Comparison of ENCODE assay signal across 8 cellular contexts in the genomic region with DNA sequence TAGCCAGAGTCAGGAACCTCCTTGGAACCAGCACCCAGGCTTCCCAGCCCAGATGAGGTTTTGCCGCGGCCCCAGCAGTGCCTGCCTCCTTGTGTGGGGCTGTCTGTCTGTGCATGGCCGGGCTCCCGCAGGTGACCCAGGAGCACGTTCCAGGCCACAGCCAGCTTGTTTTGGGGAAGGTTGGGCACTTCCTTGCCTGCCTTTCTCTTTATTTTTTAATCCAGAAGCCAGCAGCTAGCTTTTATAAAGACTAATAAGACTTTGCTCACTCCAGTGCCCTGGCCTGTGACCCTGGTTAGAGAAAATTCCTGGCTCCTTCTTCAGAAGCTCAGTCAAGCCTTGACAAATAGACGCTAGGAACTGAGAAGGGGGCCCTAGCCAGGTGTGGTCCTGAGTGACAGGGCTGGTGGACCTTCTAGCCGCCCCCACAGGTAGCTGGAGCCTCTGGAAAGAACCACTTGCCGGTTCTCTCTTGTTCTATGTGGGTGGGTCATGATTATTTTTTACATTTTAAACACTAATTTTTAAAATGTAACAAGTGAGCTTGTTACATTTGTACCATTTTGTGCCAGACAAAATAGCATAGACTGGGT. TPM values are rescaled to one million over a fixed set of nuclear protein-coding genes. Genes with fewer than 3 reads are reported as not detected.
A peak's percentile ranks its signal among the peaks of the same experiment; 100 is the strongest.
DNase-seq lines count a peak whose midpoint lies in the region; ATAC-seq, FAIRE-seq and TF ChIP-seq lines count a peak whose summit lies in the region.

No MANE protein-coding gene starts in this region.

- no peak for TF ChIP-seq POLR2A in GM12878 (IDR thresholded peaks at IDR 0.05; ENCODE audit: low read depth, low read length)

- peak overlapping the region; percentile 93 for H3K4me2 ChIP-seq in GM12878 (ENCODE audit: control insufficient read depth, insufficient read depth)

- peak overlapping the region; percentile 78 for H3K27ac ChIP-seq in A673 (ENCODE audit: low read depth, low read length, poor library complexity, severe bottlenecking)
- no peak overlapping the region for H3K27ac ChIP-seq in GM12878 (ENCODE audit: control insufficient read depth, insufficient read depth)
- H3K27ac ChIP-seq in mesodermal cell (ENCODE audit: low read depth, low read length, severe bottlenecking) = no peak overlapping the region

- BruUV-seq in A673 (replicated peaks; lab: Mats Ljungman, UMichigan) (TSS peak; percentile 45), GM12878 (replicated peaks; lab: Mats Ljungman, UMichigan) (TSS peak; percentile 50)

- no peak for TF ChIP-seq CTCF in A673 (conservative IDR thresholded peaks at IDR 0.05; ENCODE audit: low read depth, low read length)
- no peak for TF ChIP-seq CTCF in GM12878 (IDR thresholded peaks at IDR 0.05 in 2 of 3, conservative IDR thresholded peaks at IDR 0.05 in 1 of 3; ENCODE audit: control insufficient read depth in 2 of 3, extremely low read depth in 1 of 3, insufficient read depth in 1 of 3, low read depth in 3 of 3, low read length in 3 of 3)

- in situ Hi-C loops in GM12878 (cut with MboI) = loop anchor here (5.0 to 10.0 kb wide), 2 partner anchors 37 to 575 kb away; no protein-coding TSS in a partner anchor

- H2AFZ ChIP-seq in GM12878 (ENCODE audit: control insufficient read depth, low read depth, low read length) = peak overlapping the region; percentile 91

- intact Hi-C loops in A673 (cut with micrococcal nuclease; ENCODE audit: unreplicated experiment) = loop anchor here (2.0 to 10.0 kb wide), 7 partner anchors 245 to 1015 kb away; no protein-coding TSS in a partner anchor
- intact Hi-C loops in GM12878 (cut with micrococcal nuclease; ENCODE audit: unreplicated experiment) = loop anchor here (1.0 to 10.0 kb wide), 7 partner anchors 57 to 577 kb away; no protein-coding TSS in a partner anchor

- WGBS in GM12878 (ENCODE audit: insufficient coverage, insufficient replicate concordance, low lambda C conversion rate, missing lambda C conversion rate) = 24% methylated on average over 8 of the region's 8 CpGs
- 26 to 48% methylated on average over 3 to 5 of the region's 8 CpGs for WGBS in mesodermal cell (ENCODE audit: insufficient coverage in 2 of 2), 2 experiments

- CTCF ChIA-PET in A673 (lab: Charles Lee) = interaction anchor here (0.6 to 1.8 kb wide), 7 partner anchors 76 to 572 kb away, joined by 4 to 14 read pairs (median 4); a partner anchor contains a TSS
- CTCF ChIA-PET in GM12878 (lab: Yijun Ruan, JAX) = interaction anchor here (0.6 to 11.1 kb wide), 31 partner anchors 8 to 449 kb away, joined by 3 to 359 read pairs (median 4); a partner anchor contains a TSS

- no peak for FAIRE-seq in GM12878 (lab: Jason Lieb, UNC)

- DNase-seq in A673 (ENCODE audit: low spot score) (no peak), GM12878 (ENCODE audit: low read depth, low spot score) (no peak), NCI-H774 (lab: John Stamatoyannopoulos, UW) (no peak), hypothalamus (lab: John Stamatoyannopoulos, UW) (no peak), hepatic stellate cell (ENCODE audit: low spot score) (no peak)

- H3K4me3 ChIP-seq in A673 (ENCODE audit: low read depth, low read length, poor library complexity, severe bottlenecking) = peak overlapping the region; percentile 88
- H3K4me3 ChIP-seq in GM12878 = peak overlapping the region; percentile 82
- H3K4me3 ChIP-seq in mesodermal cell (ENCODE audit: extremely low read depth, insufficient read depth, low read length, poor library complexity, severe bottlenecking) = peak overlapping the region; percentile 70

- no peaks in the 10 kb centered on the region for H3K36me3 ChIP-seq in A673 (ENCODE audit: insufficient read depth, low read length, poor library complexity, severe bottlenecking)
- H3K36me3 ChIP-seq in GM12878 (ENCODE audit: control insufficient read depth in 2 of 2, insufficient read depth in 2 of 2, low read length in 1 of 2) = no peaks in the 10 kb centered on the region; a peak in 1 of 4 replicates
- H3K36me3 ChIP-seq in mesodermal cell (ENCODE audit: control insufficient read depth, insufficient read depth, low read length) = peaks cover 13% of the 10 kb centered on the region

- H3K79me2 ChIP-seq in GM12878 (ENCODE audit: control insufficient read depth, insufficient read depth, low read length) = no peaks in the 10 kb centered on the region

- POLR2A ChIA-PET in A673 (lab: Charles Lee; ENCODE audit: low non-redundant PET) = no interaction called here
- POLR2A ChIA-PET in GM12878 (lab: Charles Lee) = interaction anchor here (0.9 to 3.5 kb wide), 5 partner anchors 52 to 464 kb away, joined by 3 to 26 read pairs (median 5); no protein-coding TSS in a partner anchor

- RAD21 ChIA-PET in GM12878 (lab: Charles Lee; ENCODE audit: unreplicated experiment) = interaction anchor here (0.7 to 2.9 kb wide), 18 partner anchors 18 to 729 kb away, joined by 3 to 77 read pairs (median 4); no protein-coding TSS in a partner anchor

- no peak for TF ChIP-seq EP300 in GM12878 (IDR thresholded peaks at IDR 0.05; ENCODE audit: borderline replicate concordance in 1 of 2, control insufficient read depth in 1 of 2, low read depth in 2 of 2, low read length in 2 of 2)

- H3K9me3 ChIP-seq in A673 (ENCODE audit: low read depth, low read length, poor library complexity, severe bottlenecking) = no peaks in the 10 kb centered on the region
- no peaks in the 10 kb centered on the region for H3K9me3 ChIP-seq in GM12878 (replicated peaks; ENCODE audit: control insufficient read depth, insufficient read depth, low read length)
- no peaks in the 10 kb centered on the region for H3K9me3 ChIP-seq in mesodermal cell (ENCODE audit: control insufficient read depth, low read length)

- H4K20me1 ChIP-seq in GM12878 (ENCODE audit: control insufficient read depth, insufficient read depth) = no peaks in the 10 kb centered on the region

- H3K9ac ChIP-seq in GM12878 (ENCODE audit: control insufficient read depth, insufficient read depth, low read length) = peak overlapping the region; percentile 68

- SMC1A ChIA-PET in GM12878 (lab: Charles Lee; ENCODE audit: uncharacterized antibody, unreplicated experiment) = interaction anchor here (0.9 to 14.0 kb wide), 17 partner anchors 10 to 516 kb away, joined by 3 to 249 read pairs (median 5); no protein-coding TSS in a partner anchor

- peaks cover 5% of the 10 kb centered on the region for H3K4me1 ChIP-seq in A673 (ENCODE audit: insufficient read depth, low read length, poor library complexity, severe bottlenecking)
- peaks cover 8% of the 10 kb centered on the region for H3K4me1 ChIP-seq in GM12878 (ENCODE audit: control insufficient read depth, insufficient read depth, low read length)
- H3K4me1 ChIP-seq in mesodermal cell (ENCODE audit: control insufficient read depth, insufficient read depth, low read length, poor library complexity, severe bottlenecking) = no peaks in the 10 kb centered on the region

- TF ChIP-seq RAD21 in GM12878 (IDR thresholded peaks at IDR 0.05; ENCODE audit: insufficient read depth, low read depth, low read length) = no peak

- ATAC-seq in HG02870 (IDR thresholded peaks at IDR 0.05; ENCODE audit: unreplicated experiment) = peak; percentile 5
- no peak for ATAC-seq in GM12878
- ATAC-seq in HG02840 (IDR thresholded peaks at IDR 0.05; ENCODE audit: low FRiP score, unreplicated experiment) = no peak

- H3K27me3 ChIP-seq in A673 (replicated peaks; ENCODE audit: insufficient read depth, low read depth, low read length, poor library complexity) (no peaks in the 10 kb centered on the region), GM12878 (replicated peaks in 1 of 2; ENCODE audit: control insufficient read depth in 2 of 2, insufficient read depth in 2 of 2, low read length in 1 of 2) (no peaks in the 10 kb centered on the region)

TF ChIP-seq in GM12878, 131 proteins besides CTCF, POLR2A, EP300 and RAD21 (continues in another document):
- TF ChIP-seq YY1 (IDR thresholded peaks at IDR 0.05; ENCODE audit: low read depth, low read length) = no peak
- no peak for TF ChIP-seq MYC (IDR thresholded peaks at IDR 0.05; ENCODE audit: insufficient read depth, insufficient read length, insufficient replicate concordance, low read length, severe bottlenecking)
- no peak for TF ChIP-seq IRF4 (IDR thresholded peaks at IDR 0.05; ENCODE audit: low read depth, low read length)
- TF ChIP-seq, protein P1, sequence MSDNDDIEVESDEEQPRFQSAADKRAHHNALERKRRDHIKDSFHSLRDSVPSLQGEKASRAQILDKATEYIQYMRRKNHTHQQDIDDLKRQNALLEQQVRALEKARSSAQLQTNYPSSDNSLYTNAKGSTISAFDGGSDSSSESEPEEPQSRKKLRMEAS (IDR thresholded peaks at IDR 0.05; ENCODE audit: low read depth, low read length) = no peak

RNA-seq across cellular contexts. Expression of a gene that starts 0.8 kb away (rescaled TPM):
- total RNA-seq in A673 (2021) (6.1 and 6.6 TPM in 2 replicates), GM12878 (2014; rRNA removed) (1.5 and 1.8 TPM in 2 replicates), GM12878 (2014; rRNA removed; fragmentation: Illumina TruSeq; extraction: Trizol) (1.5 and 1.6 TPM in 2 replicates), GM12878 (2021) (3.2 and 3.6 TPM in 2 replicates)
- total RNA-seq in GM12878 (2013; cell fraction: nucleolus; rRNA removed) = 6.6 and 7.2 TPM in 2 replicates
- 1.1 TPM for polyA plus RNA-seq in GM12878 (2011; ENCODE audit: low read depth)
- polyA plus RNA-seq in GM12878 (2011; rRNA removed) (1.5 and 2.8 TPM in 2 replicates), GM12878 (2014; fragmentation: Illumina TruSeq; extraction: Trizol) (3.1 and 3.2 TPM in 2 replicates), GM12878 (2014; fragmentation: Nextera tagmentation; extraction: Ambion mirVana) (1 to 10 TPM; 2.1 to 2.5 TPM), GM12878 (2014; rRNA removed) (1.8 and 2.0 TPM in 2 replicates), GM12878 (2016; fragmentation: Nextera tagmentation; extraction: Ambion mirVana) (1 to 10 TPM; 3.1 to 4.0 TPM)
- 3.7 and 4.2 TPM in 2 replicates for polyA plus RNA-seq in GM12878 (2011; cell fraction: cytosol; rRNA removed)
- polyA plus RNA-seq in GM12878 (2011; cell fraction: nucleus; rRNA removed) = 3.5 and 4.4 TPM in 2 replicates
- polyA plus RNA-seq in GM12878 (2012) = 1.6 TPM in 2 replicates
- 3.8 and 4.7 TPM in 2 replicates for polyA minus RNA-seq in GM12878 (2011; rRNA and poly(A)+ RNA removed)
- 1.1 and 3.2 TPM in 2 replicates for polyA minus RNA-seq in GM12878 (2011; cell fraction: cytosol; rRNA and poly(A)+ RNA removed)
- 2.8 and 4.5 TPM in 2 replicates for polyA minus RNA-seq in GM12878 (2011; cell fraction: nucleus; rRNA and poly(A)+ RNA removed)
- 7.2 TPM for polyA plus RNA-seq in mesodermal cell (2013, experiment 1 of 2)
- 4.8 TPM for polyA plus RNA-seq in mesodermal cell (2013, experiment 2 of 2)
